21 cellular contexts compared by ENCODE assay signal in genomic region chr20:47480705-47481104, GRCh38.
"Had no signal": no experiment of that assay in that cellular context is flagged by ENCODE, and none has a peak within 500 bp of the region (broad histone marks: within the 10 kb centered on the region; RNA-seq: fewer than 3 reads in every experiment).

No MANE protein-coding gene starts in this region.

- H3K4me3 ChIP-seq: lower lobe of right lung, stomach, transverse colon, uterus had no signal

- ATAC-seq: lower lobe of right lung; naive thymus-derived CD4-positive, alpha-beta T cell had no signal

- H3K36me3 Mint-ChIP-seq: activated naive CD8-positive, alpha-beta T cell treated with anti-CD3 and anti-CD28 coated beads, Interleukin-2, amount 10 ng/mL, durations not matched to agents 7 days and 5 days; naive thymus-derived CD4-positive, alpha-beta T cell had no signal

- H3K27ac Mint-ChIP-seq: activated CD4-positive, alpha-beta memory T cell treated with anti-CD3 and anti-CD28 coated beads, Interleukin-2, amount 10 ng/mL, durations not matched to agents 7 days and 5 days; activated naive CD8-positive, alpha-beta T cell treated with anti-CD3 and anti-CD28 coated beads, Interleukin-2, amount 10 ng/mL, durations not matched to agents 7 days and 5 days had no signal

- H3K27me3 ChIP-seq: stomach, transverse colon, uterus had no signal

- H3K4me3 Mint-ChIP-seq: activated CD4-positive, alpha-beta memory T cell treated with anti-CD3 and anti-CD28 coated beads, Interleukin-2, amount 10 ng/mL, durations not matched to agents 7 days and 5 days; activated naive CD8-positive, alpha-beta T cell treated with anti-CD3 and anti-CD28 coated beads, Interleukin-2, amount 10 ng/mL, durations not matched to agents 7 days and 5 days; activated T-helper 1 cell treated with anti-CD3 and anti-CD28 coated beads, Interleukin-12 subunit alpha, Interleukin-12 subunit beta, Interleukin-2, Interleukin-4 antibody, amounts not matched to agents 30 ng/mL and 10 ng/mL and 1 ng/mL, durations not matched to agents 14 hours and 24 hours and 36 hours; naive thymus-derived CD4-positive, alpha-beta T cell; neural crest cell had no signal

- H3K27ac ChIP-seq: lower lobe of right lung, stomach, transverse colon, uterus had no signal

- FAIRE-seq: endometrium, keratinocyte had no signal

- H3K27me3 Mint-ChIP-seq: activated CD4-positive, alpha-beta memory T cell treated with anti-CD3 and anti-CD28 coated beads, Interleukin-2, amount 10 ng/mL, durations not matched to agents 7 days and 5 days; activated naive CD8-positive, alpha-beta T cell treated with anti-CD3 and anti-CD28 coated beads, Interleukin-2, amount 10 ng/mL, durations not matched to agents 7 days and 5 days; naive thymus-derived CD4-positive, alpha-beta T cell had no signal

- H3K4me1 Mint-ChIP-seq: neural crest cell had no signal

- H3K4me1 ChIP-seq: uterus had no signal

- H3K9me3 ChIP-seq: lower lobe of right lung, stomach, transverse colon, uterus had no signal

- H3K9me3 Mint-ChIP-seq: activated CD4-positive, alpha-beta memory T cell treated with anti-CD3 and anti-CD28 coated beads, Interleukin-2, amount 10 ng/mL, durations not matched to agents 7 days and 5 days; activated T-helper 1 cell treated with anti-CD3 and anti-CD28 coated beads, Interleukin-12 subunit alpha, Interleukin-12 subunit beta, Interleukin-2, Interleukin-4 antibody, amounts not matched to agents 30 ng/mL and 10 ng/mL and 1 ng/mL, durations not matched to agents 14 hours and 24 hours and 36 hours; neural crest cell had no signal

- H3K36me3 ChIP-seq: lower lobe of right lung, stomach, transverse colon, uterus had no signal

- DNase-seq: activated CD4-positive, alpha-beta memory T cell treated with anti-CD3 and anti-CD28 coated beads, Interleukin-2, amount 10 ng/mL, durations not matched to agents 7 days and 5 days; activated CD4-positive, alpha-beta T cell treated with anti-CD3 and anti-CD28 coated beads for 48 hours; activated CD4-positive, CD25-positive, alpha-beta regulatory T cell; activated naive CD8-positive, alpha-beta T cell treated with anti-CD3 and anti-CD28 coated beads, Interleukin-2, amount 10 ng/mL, durations not matched to agents 7 days and 5 days; amygdala; effector CD4-positive, alpha-beta T cell; erythroblast; foreskin fibroblast; lower lobe of right lung; naive thymus-derived CD4-positive, alpha-beta T cell; stimulated activated CD4-positive, alpha-beta T cell treated with anti-CD3 and anti-CD28 coated beads, Interleukin-2, amount 100 ng/mL, for 48 hours; stimulated activated CD8-positive, alpha-beta memory T cell treated with anti-CD3 and anti-CD28 coated beads, Interleukin-4, amount 100 ng/mL, for 48 hours; stomach; T-helper 1 cell; T1000; transverse colon; uterus had no signal
